Comparison of ENCODE assay signal across 1 cellular context in the genomic region with DNA sequence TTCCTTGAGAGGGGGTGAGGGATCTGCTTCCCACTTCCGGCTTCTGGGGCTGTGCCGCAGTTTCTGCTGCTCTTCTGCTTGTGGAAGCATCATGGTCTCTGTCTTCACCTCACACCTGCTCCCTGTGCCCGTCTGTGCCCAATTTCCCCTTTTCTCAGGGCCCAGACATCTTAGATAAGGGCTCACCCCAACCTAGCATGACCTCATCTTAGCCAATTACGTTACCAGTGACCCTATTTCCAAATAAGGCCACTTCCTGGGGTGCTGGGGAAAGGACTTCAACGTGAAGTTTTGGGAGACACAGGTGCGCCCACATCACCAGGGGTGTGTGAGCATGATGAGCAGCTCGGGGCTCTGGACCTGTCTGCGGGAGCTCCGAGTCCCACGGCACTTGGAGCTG.
TF ChIP-seq lines count a peak whose summit lies in the region.

No MANE protein-coding gene starts in this region.

TF ChIP-seq in K562, 482 proteins besides CTCF, POLR2A, EP300 and RAD21 (continued from another document):
- no peak for TF ChIP-seq USF1 (CRISPR knock-in tag; IDR thresholded peaks at IDR 0.05)
- TF ChIP-seq, protein P1, sequence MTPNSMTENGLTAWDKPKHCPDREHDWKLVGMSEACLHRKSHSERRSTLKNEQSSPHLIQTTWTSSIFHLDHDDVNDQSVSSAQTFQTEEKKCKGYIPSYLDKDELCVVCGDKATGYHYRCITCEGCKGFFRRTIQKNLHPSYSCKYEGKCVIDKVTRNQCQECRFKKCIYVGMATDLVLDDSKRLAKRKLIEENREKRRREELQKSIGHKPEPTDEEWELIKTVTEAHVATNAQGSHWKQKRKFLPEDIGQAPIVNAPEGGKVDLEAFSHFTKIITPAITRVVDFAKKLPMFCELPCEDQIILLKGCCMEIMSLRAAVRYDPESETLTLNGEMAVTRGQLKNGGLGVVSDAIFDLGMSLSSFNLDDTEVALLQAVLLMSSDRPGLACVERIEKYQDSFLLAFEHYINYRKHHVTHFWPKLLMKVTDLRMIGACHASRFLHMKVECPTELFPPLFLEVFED (CRISPR knock-in tag; conservative IDR thresholded peaks at IDR 0.05) = no peak
- TF ChIP-seq ATF1 (CRISPR knock-in tag; IDR thresholded peaks at IDR 0.05) = no peak
- peak; percentile 47; the same call in 1 of the 2 replicates for TF ChIP-seq ATF1 (tag; IDR thresholded peaks at IDR 0.05)
- TF ChIP-seq ZNF644 (tag; IDR thresholded peaks at IDR 0.05; ENCODE audit: low read depth) = no peak
- TF ChIP-seq, protein P2, sequence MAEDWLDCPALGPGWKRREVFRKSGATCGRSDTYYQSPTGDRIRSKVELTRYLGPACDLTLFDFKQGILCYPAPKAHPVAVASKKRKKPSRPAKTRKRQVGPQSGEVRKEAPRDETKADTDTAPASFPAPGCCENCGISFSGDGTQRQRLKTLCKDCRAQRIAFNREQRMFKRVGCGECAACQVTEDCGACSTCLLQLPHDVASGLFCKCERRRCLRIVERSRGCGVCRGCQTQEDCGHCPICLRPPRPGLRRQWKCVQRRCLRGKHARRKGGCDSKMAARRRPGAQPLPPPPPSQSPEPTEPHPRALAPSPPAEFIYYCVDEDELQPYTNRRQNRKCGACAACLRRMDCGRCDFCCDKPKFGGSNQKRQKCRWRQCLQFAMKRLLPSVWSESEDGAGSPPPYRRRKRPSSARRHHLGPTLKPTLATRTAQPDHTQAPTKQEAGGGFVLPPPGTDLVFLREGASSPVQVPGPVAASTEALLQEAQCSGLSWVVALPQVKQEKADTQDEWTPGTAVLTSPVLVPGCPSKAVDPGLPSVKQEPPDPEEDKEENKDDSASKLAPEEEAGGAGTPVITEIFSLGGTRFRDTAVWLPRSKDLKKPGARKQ (CRISPR knock-in tag; IDR thresholded peaks at IDR 0.05) = no peak
- TF ChIP-seq HCFC1 (IDR thresholded peaks at IDR 0.05; ENCODE audit: low read depth, low read length) = no peak
- peak; percentile 67 for TF ChIP-seq JUND (IDR thresholded peaks at IDR 0.05; ENCODE audit: borderline replicate concordance, low read depth, low read length)
- peak; percentile 65; the same call in 1 of the 3 replicates for TF ChIP-seq JUND (tag; IDR thresholded peaks at IDR 0.05; ENCODE audit: borderline replicate concordance, low read depth, low read length)
TF ChIP-seq in K562: peak in this region for 13.
